ENCODE assay signal across 17 cellular contexts in genomic region chr4:15521442-15522039, GRCh38. TPM values are rescaled to one million over a fixed set of nuclear protein-coding genes. Genes with fewer than 3 reads are reported as not detected.
"Had no signal": no experiment of that assay in that cellular context is flagged by ENCODE, and none has a peak within 500 bp of the region (broad histone marks: within the 10 kb centered on the region; RNA-seq: fewer than 3 reads in every experiment).

No MANE protein-coding gene starts in this region.

- H3K27ac Mint-ChIP-seq: activated CD8-positive, alpha-beta T cell treated with anti-CD3 and anti-CD28 coated beads, Interleukin-2, amount 10 ng/mL, durations not matched to agents 7 days and 5 days; activated naive CD8-positive, alpha-beta T cell treated with anti-CD3 and anti-CD28 coated beads for 36 hours; activated T-cell treated with anti-CD3 and anti-CD28 coated beads, Interleukin-2, amount 50 U/mL, for 72 hours; natural killer cell; T-helper 17 cell; type B pancreatic cell had no signal

- ATAC-seq: activated CD8-positive, alpha-beta T cell treated with anti-CD3 and anti-CD28 coated beads, Interleukin-2, amount 10 ng/mL, durations not matched to agents 7 days and 5 days; activated T-cell treated with anti-CD3 and anti-CD28 coated beads, Interleukin-2, amount 50 U/mL, for 72 hours; left ventricle myocardium superior; natural killer cell; stimulated activated naive CD8-positive, alpha-beta T cell treated with anti-CD3 and anti-CD28 coated beads, Interleukin-15, Interleukin-2, amounts not matched to agents 100 U/mL and 50 U/mL, for 24 hours; T-helper 17 cell had no signal

- H3K4me1 Mint-ChIP-seq: activated naive CD8-positive, alpha-beta T cell treated with anti-CD3 and anti-CD28 coated beads for 36 hours; natural killer cell; T-helper 17 cell had no signal

- DNase-seq: activated CD4-positive, alpha-beta T cell treated with anti-CD3 and anti-CD28 coated beads for 48 hours; activated CD8-positive, alpha-beta memory T cell treated with anti-CD3 and anti-CD28 coated beads, Interleukin-2, amount 50 U/mL, for 48 hours; activated CD8-positive, alpha-beta T cell treated with anti-CD3 and anti-CD28 coated beads, Interleukin-2, amount 10 ng/mL, durations not matched to agents 7 days and 5 days; activated gamma-delta T cell; activated naive CD8-positive, alpha-beta T cell treated with anti-CD3 and anti-CD28 coated beads for 36 hours; activated T-cell treated with anti-CD3 and anti-CD28 coated beads, Interleukin-2, amount 50 U/mL, for 72 hours; cerebellar nuclear complex; hippocampal formation; left ventricle myocardium superior; mesendoderm; natural killer cell; stimulated activated CD4-positive, alpha-beta T cell treated with anti-CD3 and anti-CD28 coated beads, Interleukin-4, amount 100 ng/mL, for 4 hours; stimulated activated naive CD8-positive, alpha-beta T cell treated with anti-CD3 and anti-CD28 coated beads, Interleukin-15, Interleukin-2, amounts not matched to agents 100 U/mL and 50 U/mL, for 24 hours; T-helper 17 cell; WERI-Rb-1 had no signal

- H3K27me3 Mint-ChIP-seq: activated naive CD8-positive, alpha-beta T cell treated with anti-CD3 and anti-CD28 coated beads for 36 hours; T-helper 17 cell; type B pancreatic cell had no signal

- H3K4me3 Mint-ChIP-seq: activated CD8-positive, alpha-beta T cell treated with anti-CD3 and anti-CD28 coated beads, Interleukin-2, amount 10 ng/mL, durations not matched to agents 7 days and 5 days; activated naive CD8-positive, alpha-beta T cell treated with anti-CD3 and anti-CD28 coated beads for 36 hours; activated T-cell treated with anti-CD3 and anti-CD28 coated beads, Interleukin-2, amount 50 U/mL, for 72 hours; natural killer cell; T-helper 17 cell; type B pancreatic cell had no signal

- H3K36me3 Mint-ChIP-seq: natural killer cell had no signal

- H3K4me3 ChIP-seq: breast epithelium had no signal

RNA-seq across cellular contexts. Expression of gene CC2D2A, which starts 51.9 kb away (rescaled TPM):
- total RNA-seq: activated CD8-positive, alpha-beta T cell treated with anti-CD3 and anti-CD28 coated beads, Interleukin-2, amount 10 ng/mL, durations not matched to agents 7 days and 5 days; activated naive CD8-positive, alpha-beta T cell treated with anti-CD3 and anti-CD28 coated beads for 36 hours; activated T-cell treated with anti-CD3 and anti-CD28 coated beads, Interleukin-2, amount 50 U/mL, for 72 hours had no signal
